ENCODE assay signal across 1 cellular context in genomic region chr3:182935803-182936202, GRCh38.
TF ChIP-seq lines count a peak whose summit lies in the region.

No MANE protein-coding gene starts in this region.

TF ChIP-seq in GM23338, 12 proteins besides CTCF, POLR2A, EP300 and RAD21 (continued from another document):
- TF ChIP-seq ZNF462 (CRISPR knock-in tag; IDR thresholded peaks at IDR 0.05): no peak
- no peak for TF ChIP-seq ZNF331 (CRISPR knock-in tag; IDR thresholded peaks at IDR 0.05; ENCODE audit: low read depth)
- TF ChIP-seq ZNF114 (CRISPR knock-in tag; IDR thresholded peaks at IDR 0.05): no peak
- TF ChIP-seq EZH2phosphoT487 (IDR thresholded peaks at IDR 0.05; ENCODE audit: unreplicated experiment): no peak
- no peak for TF ChIP-seq ETS1 (IDR thresholded peaks at IDR 0.05)
- no peak for TF ChIP-seq STAT1 (IDR thresholded peaks at IDR 0.05; ENCODE audit: unreplicated experiment)
TF ChIP-seq in GM23338: peak in this region for 0.
